Comparison of ENCODE assay signal across 8 cellular contexts in the genomic region with DNA sequence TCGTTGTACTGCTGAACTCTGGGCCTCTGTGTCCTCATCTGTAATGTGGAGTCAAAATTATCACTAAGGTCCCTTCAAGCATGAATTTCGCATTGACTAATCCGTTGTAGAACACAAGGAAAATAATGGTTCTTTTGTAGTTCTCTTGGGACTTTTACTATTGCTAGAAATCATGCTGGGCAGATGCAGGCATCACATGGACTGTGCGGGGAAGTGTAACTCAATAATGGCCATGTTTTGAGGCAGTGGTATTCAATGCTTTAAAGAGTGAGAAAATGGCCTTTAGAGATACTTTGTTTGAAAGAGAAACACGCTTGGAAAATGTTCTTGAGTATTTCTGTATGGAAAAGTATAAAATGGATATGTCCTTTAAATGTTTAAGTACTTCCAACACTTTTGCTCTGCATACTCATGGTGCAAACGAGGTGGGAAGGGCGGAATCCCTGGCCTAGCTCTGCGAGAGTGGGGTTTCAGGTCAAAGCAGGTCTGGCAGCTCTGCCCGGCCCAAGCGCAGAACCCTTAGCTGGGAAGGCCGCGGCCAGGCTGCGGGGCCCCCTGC.
DNase-seq lines count a peak whose midpoint lies in the region; ATAC-seq and TF ChIP-seq lines count a peak whose summit lies in the region.

No MANE protein-coding gene starts in this region.

- peak; percentile 15 for ATAC-seq in GM21529 (IDR thresholded peaks at IDR 0.05; ENCODE audit: unreplicated experiment)

- H3K4me3 ChIP-seq in AG04449 (ENCODE audit: low read depth, low read length): peak overlapping the region; percentile 58
- H3K4me3 ChIP-seq in brain microvascular endothelial cell (ENCODE audit: low read depth, low read length): peak overlapping the region; percentile 65
- H3K4me3 ChIP-seq in vagina: peak overlapping the region; percentile 80 to 81

- peaks cover 10% of the 10 kb centered on the region for H3K27me3 Mint-ChIP-seq in mesothelial cell of epicardium (ENCODE audit: low read depth)

- H3K4me1 ChIP-seq in vagina: peaks cover 49% of the 10 kb centered on the region

- H3K27ac Mint-ChIP-seq in mesothelial cell of epicardium: no peak overlapping the region

- intact Hi-C loops in vagina (cut with DNase I): no loop called here

- in situ Hi-C loops in brain microvascular endothelial cell (cut with HindIII; ENCODE audit: low pct_ligation_motif_present, low sequenced_read_pairs): no loop called here

- H3K36me3 ChIP-seq in brain microvascular endothelial cell (replicated peaks): no peaks in the 10 kb centered on the region
- H3K36me3 ChIP-seq in vagina: no peaks in the 10 kb centered on the region

- no peak for DNase-seq in AG04449 (ENCODE audit: low read depth, low spot score)
- no peak for DNase-seq in brain microvascular endothelial cell
- no peak for DNase-seq in mesothelial cell of epicardium (ENCODE audit: low spot score in 2 of 2, unreplicated experiment in 2 of 2)
- DNase-seq in vagina (ENCODE audit: extremely low spot score in 2 of 2): no peak
- no peak for DNase-seq in NCI-H82 (lab: John Stamatoyannopoulos, UW)
- DNase-seq in stimulated activated CD4-positive, alpha-beta T cell treated with anti-CD3 and anti-CD28 coated beads, Interleukin-2, amount 100 ng/mL, for 48 hours: no peak
- DNase-seq in GM19240 (ENCODE audit: insufficient read length, low spot score): no peak

- CTCF ChIA-PET in AG04449 (lab: Yijun Ruan, JAX): interaction anchor here (0.7 to 2.2 kb wide), 5 partner anchors 9 to 91 kb away, joined by 3 to 8 read pairs (median 5); no protein-coding TSS in a partner anchor

- H3K36me3 Mint-ChIP-seq in mesothelial cell of epicardium: no peaks in the 10 kb centered on the region

- POLR2A ChIA-PET in AG04449 (lab: Yijun Ruan, JAX): no interaction called here

- peaks cover 21% of the 10 kb centered on the region for H3K4me1 Mint-ChIP-seq in mesothelial cell of epicardium

- peaks cover 2% of the 10 kb centered on the region for H3K9me3 Mint-ChIP-seq in mesothelial cell of epicardium

- H3K27ac ChIP-seq in brain microvascular endothelial cell: no peak overlapping the region
- H3K27ac ChIP-seq in vagina: peak overlapping the region; percentile 96

- H3K27me3 ChIP-seq in brain microvascular endothelial cell (replicated peaks) (no peaks in the 10 kb centered on the region), vagina (no peaks in the 10 kb centered on the region)

- H3K4me3 Mint-ChIP-seq in mesothelial cell of epicardium: peak overlapping the region; percentile 69

- TF ChIP-seq POLR2A in vagina (IDR thresholded peaks at IDR 0.05): no peak

- H3K9me3 ChIP-seq in vagina: no peaks in the 10 kb centered on the region

- TF ChIP-seq CTCF in AG04449 (IDR thresholded peaks at IDR 0.05; ENCODE audit: insufficient read depth, low read length, missing control alignments): no peak
- no peak for TF ChIP-seq CTCF in brain microvascular endothelial cell (IDR thresholded peaks at IDR 0.05; ENCODE audit: low read depth, low read length, missing control alignments)
- TF ChIP-seq CTCF in mesothelial cell of epicardium (IDR thresholded peaks at IDR 0.05; ENCODE audit: unreplicated experiment): no peak
- TF ChIP-seq CTCF in vagina (IDR thresholded peaks at IDR 0.05): no peak
